ENCODE assay signal across 9 cellular contexts in genomic region chr19:18479964-18480723, GRCh38. TPM values are rescaled to one million over a fixed set of nuclear protein-coding genes. Genes with fewer than 3 reads are reported as not detected.
DNase-seq lines count a peak whose midpoint lies in the region; ATAC-seq lines count a peak whose summit lies in the region.
"Had no signal": no experiment of that assay in that cellular context is flagged by ENCODE, and none has a peak within 500 bp of the region (broad histone marks: within the 10 kb centered on the region; RNA-seq: fewer than 3 reads in every experiment).

No MANE protein-coding gene starts in this region.

- no peaks in the 10 kb centered on the region for H3K9me3 Mint-ChIP-seq in activated naive CD4-positive, alpha-beta T cell treated with anti-CD3 and anti-CD28 coated beads, Interleukin-2, amount 50 U/mL, for 72 hours

- H3K27ac ChIP-seq in temporal lobe (ENCODE audit: low read depth, low read length): peak overlapping the region; percentile 10
- H3K27ac ChIP-seq: VCaP had no signal

- H3K27ac Mint-ChIP-seq in activated naive CD4-positive, alpha-beta T cell treated with anti-CD3 and anti-CD28 coated beads, Interleukin-2, amount 50 U/mL, for 72 hours: peak overlapping the region; percentile 85 to 98

- H3K36me3 Mint-ChIP-seq in activated naive CD4-positive, alpha-beta T cell treated with anti-CD3 and anti-CD28 coated beads, Interleukin-2, amount 50 U/mL, for 72 hours: no peaks in the 10 kb centered on the region

- no peak for ATAC-seq in activated naive CD4-positive, alpha-beta T cell treated with anti-CD3 and anti-CD28 coated beads, Interleukin-2, amount 50 U/mL, for 72 hours
- ATAC-seq in GM18511 (IDR thresholded peaks at IDR 0.05; ENCODE audit: unreplicated experiment): no peak

- no peak for DNase-seq in activated naive CD4-positive, alpha-beta T cell treated with anti-CD3 and anti-CD28 coated beads, Interleukin-2, amount 50 U/mL, for 72 hours (ENCODE audit: low spot score in 2 of 2)
- DNase-seq in activated naive CD4-positive, alpha-beta T cell (lab: John Stamatoyannopoulos, UW): no peak
- peak; percentile 76 for DNase-seq in amniotic epithelial cell (ENCODE audit: low read depth)
- DNase-seq in kidney tubule cell (ENCODE audit: low spot score): peak; percentile 54
- DNase-seq in amniotic stem cell (lab: John Stamatoyannopoulos, UW): no peak
- no peak for DNase-seq in foreskin melanocyte

RNA-seq across cellular contexts. Expression of gene ELL, which starts 41.7 kb away (rescaled TPM):
- total RNA-seq in activated naive CD4-positive, alpha-beta T cell treated with anti-CD3 and anti-CD28 coated beads, Interleukin-2, amount 50 U/mL, for 72 hours: 10 to 100 TPM; 18.8 to 23.0 TPM
- total RNA-seq in temporal lobe: 5.2 TPM

RNA-seq across cellular contexts. Expression of gene ISYNA1, which starts 42.2 kb away (rescaled TPM):
- 10 to 100 TPM; 19.7 to 30.8 TPM for total RNA-seq in activated naive CD4-positive, alpha-beta T cell treated with anti-CD3 and anti-CD28 coated beads, Interleukin-2, amount 50 U/mL, for 72 hours
- 80.4 TPM for total RNA-seq in temporal lobe

Comparison
In these comparisons a context has a peak if more than half of its experiments do, and no peak if none do; other contexts are left out.
1. DNase-seq: peak in amniotic epithelial cell (single experiment) and kidney tubule cell (single experiment); none in activated naive CD4-positive, alpha-beta T cell treated with anti-CD3 and anti-CD28 coated beads, Interleukin-2, amount 50 U/mL, for 72 hours (0 of 2), activated naive CD4-positive, alpha-beta T cell (0 of 4), amniotic stem cell (single experiment) and foreskin melanocyte (single experiment).